Comparison of ENCODE assay signal across 8 cellular contexts in the genomic region with DNA sequence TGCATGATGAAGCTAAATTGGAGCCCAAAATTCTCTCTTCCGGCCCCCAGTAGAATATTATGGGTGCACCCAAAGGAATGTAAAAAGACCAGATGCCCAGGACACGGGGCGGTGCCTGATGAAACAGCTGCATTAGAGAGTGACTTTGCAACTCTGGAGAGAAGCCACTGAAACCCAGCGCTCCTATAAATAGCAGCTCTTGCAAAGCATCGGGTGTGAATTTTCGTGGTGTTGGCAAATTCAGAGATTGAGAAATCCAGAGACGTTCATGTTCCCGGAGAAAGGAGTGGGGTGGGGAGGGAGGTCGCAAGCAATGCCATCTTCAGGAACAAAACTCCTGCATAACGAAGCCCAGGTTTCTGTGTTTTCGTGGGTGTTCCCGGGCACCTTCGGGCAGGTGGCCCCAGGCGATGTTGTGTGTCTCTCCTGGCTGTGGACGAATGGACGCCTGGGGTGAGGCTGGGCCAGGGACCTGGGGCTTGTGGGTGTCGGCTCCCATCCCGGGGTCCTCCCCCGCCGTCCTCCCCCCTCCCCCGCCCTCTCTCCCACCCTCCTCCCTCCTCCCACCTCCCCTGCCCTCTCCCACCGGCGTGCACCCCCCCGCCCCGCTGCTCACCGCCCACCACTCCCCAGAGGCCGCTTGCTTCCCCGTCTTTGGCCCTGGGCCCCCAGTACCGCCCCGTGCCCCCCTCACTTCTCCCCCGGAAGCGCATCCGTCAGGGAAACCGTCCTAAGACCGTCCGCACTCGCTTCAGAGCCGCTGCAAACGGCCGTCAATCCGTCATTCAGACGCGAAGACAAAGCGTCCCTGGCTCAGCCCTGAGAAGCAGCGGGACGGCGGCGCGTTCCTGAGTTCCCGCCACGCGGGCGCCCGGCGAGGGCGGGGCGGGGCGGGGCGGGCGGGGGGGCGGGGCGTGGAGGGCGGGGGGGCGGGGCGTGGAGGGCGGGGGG.
A peak's percentile ranks its signal among the peaks of the same experiment; 100 is the strongest.
DNase-seq lines count a peak whose midpoint lies in the region; ATAC-seq and TF ChIP-seq lines count a peak whose summit lies in the region.

No MANE protein-coding gene starts in this region.

- peak overlapping the region; percentile 73 to 92 for H3K27ac ChIP-seq in coronary artery

- DNase-seq in DMS153 (lab: John Stamatoyannopoulos, UW) (peak; percentile 55), LNCaP clone FGC (ENCODE audit: low read depth) (peak; percentile 7), coronary artery (ENCODE audit: low spot score) (peak; percentile 87), left kidney (ENCODE audit: low read depth, low spot score) (peak; percentile 79)
- peak; percentile 35 to 50 for DNase-seq in stimulated activated CD4-positive, alpha-beta T cell treated with anti-CD3 and anti-CD28 coated beads, Interleukin-2, amount 100 ng/mL, for 48 hours

- peak; percentile 39 to 62 for ATAC-seq in activated CD4-positive, CD25-positive, alpha-beta regulatory T cell treated with anti-CD3 and anti-CD28 coated beads, Interleukin-2, amount 50 U/mL, for 24 hours
- ATAC-seq in GM21786 (IDR thresholded peaks at IDR 0.05; ENCODE audit: unreplicated experiment) = no peak
- no peak for ATAC-seq in GM19328 (IDR thresholded peaks at IDR 0.05; ENCODE audit: unreplicated experiment)

- TF ChIP-seq CTCF in LNCaP clone FGC (IDR thresholded peaks at IDR 0.05; ENCODE audit: control insufficient read depth, extremely low read depth, insufficient read depth) = no peak
- TF ChIP-seq CTCF in coronary artery (IDR thresholded peaks at IDR 0.05) = no peak

- H3K4me3 ChIP-seq in LNCaP clone FGC (ENCODE audit: low read depth, low read length) = peak overlapping the region; percentile 18; the same call in 1 of the 2 replicates
- peak overlapping the region; percentile 74 for H3K4me3 ChIP-seq in coronary artery

Comparison
In these comparisons a context has a peak if more than half of its experiments do, and no peak if none do; other contexts are left out.
1. DNase-seq: peak in every context shown above with its lines; median percentile 87 in coronary artery; 79 in left kidney; 55 in DMS153; 42 in stimulated activated CD4-positive, alpha-beta T cell treated with anti-CD3 and anti-CD28 coated beads, Interleukin-2, amount 100 ng/mL, for 48 hours; 7 in LNCaP clone FGC.
2. ATAC-seq: peak in activated CD4-positive, CD25-positive, alpha-beta regulatory T cell treated with anti-CD3 and anti-CD28 coated beads, Interleukin-2, amount 50 U/mL, for 24 hours (2 of 2); none in GM21786 (single experiment) and GM19328 (single experiment).